Comparison of ENCODE assay signal across 10 cellular contexts in the genomic region with DNA sequence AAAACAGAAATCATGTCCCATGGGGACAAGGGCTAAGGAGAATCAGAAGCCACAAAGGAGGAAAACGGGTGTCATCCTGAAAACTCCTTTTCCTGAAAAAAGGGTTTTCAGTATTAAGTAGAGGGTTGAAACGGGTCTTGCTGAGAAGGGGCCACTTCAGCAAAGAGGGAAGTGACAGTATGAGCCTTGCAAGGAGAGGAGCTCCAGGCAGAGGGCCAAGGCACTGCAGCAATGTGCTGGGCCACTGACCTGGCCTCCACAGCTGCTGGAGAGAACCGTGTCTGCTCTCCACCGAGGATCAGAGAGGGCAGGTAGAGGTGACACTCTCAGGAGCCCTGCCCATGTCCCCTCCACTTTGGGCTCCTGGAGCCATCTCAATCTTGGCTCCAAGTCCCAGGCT.
DNase-seq lines count a peak whose midpoint lies in the region; ATAC-seq and TF ChIP-seq lines count a peak whose summit lies in the region.
"Had no signal": no experiment of that assay in that cellular context is flagged by ENCODE, and none has a peak within 500 bp of the region (broad histone marks: within the 10 kb centered on the region; RNA-seq: fewer than 3 reads in every experiment).

No MANE protein-coding gene starts in this region.

- H3K9ac ChIP-seq in SK-N-MC (ENCODE audit: insufficient read length): no peak overlapping the region

- no peak overlapping the region for H3K4me3 Mint-ChIP-seq in stimulated activated memory B cell treated with anti-CD40 and anti-IgM and Interleukin-4, amounts not matched to agents 10 μg/mL and 1 μg/mL and 100 μg/mL, for 72 hours

- TF ChIP-seq CTCF in right atrium auricular region (IDR thresholded peaks at IDR 0.05) (no peak), BE2C (IDR thresholded peaks at IDR 0.05; ENCODE audit: low read depth, low read length) (no peak)

- H3K27ac ChIP-seq in right atrium auricular region (no peak overlapping the region), SK-N-MC (peak overlapping the region; percentile 67)

- peaks cover 77% of the 10 kb centered on the region for H3K36me3 Mint-ChIP-seq in stimulated activated memory B cell treated with anti-CD40 and anti-IgM and Interleukin-4, amounts not matched to agents 10 μg/mL and 1 μg/mL and 100 μg/mL, for 72 hours

- ATAC-seq in Right ventricle myocardium inferior: no peak
- peak; percentile 22 for ATAC-seq in left ventricle myocardium superior
- ATAC-seq in stimulated activated memory B cell treated with anti-CD40 and anti-IgM and Interleukin-4, amounts not matched to agents 10 μg/mL and 1 μg/mL and 100 μg/mL, for 72 hours: no peak

- peaks cover 15% of the 10 kb centered on the region for H3K9me3 Mint-ChIP-seq in stimulated activated memory B cell treated with anti-CD40 and anti-IgM and Interleukin-4, amounts not matched to agents 10 μg/mL and 1 μg/mL and 100 μg/mL, for 72 hours

- H3K27me3 Mint-ChIP-seq in stimulated activated memory B cell treated with anti-CD40 and anti-IgM and Interleukin-4, amounts not matched to agents 10 μg/mL and 1 μg/mL and 100 μg/mL, for 72 hours: no peaks in the 10 kb centered on the region
- H3K27me3 Mint-ChIP-seq: IgD-negative memory B cell had no signal

- H3K4me3 ChIP-seq in right atrium auricular region (no peak overlapping the region), SK-N-MC (peak overlapping the region; percentile 46), BE2C (ENCODE audit: low read depth, low read length) (no peak overlapping the region)

- H3K27me3 ChIP-seq in right atrium auricular region (no peaks in the 10 kb centered on the region), BE2C (no peaks in the 10 kb centered on the region)

- H3K36me3 ChIP-seq in right atrium auricular region: peaks cover 53% of the 10 kb centered on the region
- peaks cover 38% of the 10 kb centered on the region for H3K36me3 ChIP-seq in SK-N-MC (ENCODE audit: insufficient read depth, low read length)
- peaks cover 71% of the 10 kb centered on the region for H3K36me3 ChIP-seq in BE2C

- DNase-seq in Right ventricle myocardium inferior (ENCODE audit: missing footprints) (peak; percentile 68), right atrium auricular region (ENCODE audit: low spot score) (no peak), SK-N-MC (ENCODE audit: low read depth, low spot score) (no peak), left ventricle myocardium superior (peak; percentile 70), AG20443 (ENCODE audit: low spot score) (no peak), BE2C (no peak), T-helper 9 cell (no peak)
- DNase-seq: HCEC 1CT had no signal

- peaks cover 56% of the 10 kb centered on the region for H3K4me1 Mint-ChIP-seq in stimulated activated memory B cell treated with anti-CD40 and anti-IgM and Interleukin-4, amounts not matched to agents 10 μg/mL and 1 μg/mL and 100 μg/mL, for 72 hours

- peak overlapping the region; percentile 62 for H3K27ac Mint-ChIP-seq in stimulated activated memory B cell treated with anti-CD40 and anti-IgM and Interleukin-4, amounts not matched to agents 10 μg/mL and 1 μg/mL and 100 μg/mL, for 72 hours

- peaks cover 0 to 20% of the 10 kb centered on the region in 2 donors for H3K4me1 ChIP-seq in right atrium auricular region
- peaks cover 13% of the 10 kb centered on the region for H3K4me1 ChIP-seq in BE2C

- intact Hi-C loops in Right ventricle myocardium inferior (cut with DNase I): no loop called here
- intact Hi-C loops in left ventricle myocardium superior (cut with micrococcal nuclease): no loop called here

- peaks cover under 1 to 1% of the 10 kb centered on the region in 2 donors for H3K9me3 ChIP-seq in right atrium auricular region
- H3K9me3 ChIP-seq in SK-N-MC (ENCODE audit: low read depth, low read length): no peaks in the 10 kb centered on the region
- no peaks in the 10 kb centered on the region for H3K9me3 ChIP-seq in BE2C

Comparison
In these comparisons a context has a peak if more than half of its experiments do, and no peak if none do; other contexts are left out.
1. DNase-seq: peak in Right ventricle myocardium inferior (single experiment) and left ventricle myocardium superior (single experiment); none in right atrium auricular region (single experiment), SK-N-MC (single experiment), AG20443 (single experiment), BE2C (single experiment) and T-helper 9 cell (single experiment).